ENCODE assay signal across 17 cellular contexts in the genomic region with DNA sequence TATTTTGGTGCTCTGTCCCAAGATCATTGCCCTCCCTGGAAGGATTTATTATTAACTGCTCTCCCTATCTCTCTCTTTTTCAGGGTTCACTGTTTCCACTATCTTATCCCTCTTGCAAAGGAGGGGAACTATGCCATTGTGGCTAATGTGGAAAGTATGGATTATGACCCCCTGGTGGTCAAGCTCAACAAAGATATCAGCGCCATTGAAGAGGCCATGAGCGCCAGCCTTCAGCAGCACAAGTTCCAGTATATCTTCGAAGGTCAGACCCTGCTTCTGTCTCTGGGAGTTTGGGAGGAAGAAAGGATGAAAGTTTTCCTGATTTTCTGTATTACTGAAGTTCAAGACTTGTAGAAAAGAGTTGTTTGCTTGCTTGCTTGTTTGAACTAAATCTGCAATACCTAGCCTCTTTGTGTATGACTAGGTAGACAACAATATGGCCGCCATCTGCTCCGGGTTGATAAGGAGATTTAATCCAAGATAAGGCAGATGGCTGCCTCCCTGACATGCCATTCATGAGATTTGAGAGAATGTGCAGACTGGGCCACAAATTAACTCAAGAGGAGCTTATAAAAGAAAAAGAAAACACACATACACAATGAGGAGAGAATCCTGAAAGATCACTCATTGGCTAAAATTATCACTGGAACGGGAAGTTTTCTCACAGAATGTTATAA.
"Had no signal": no experiment of that assay in that cellular context is flagged by ENCODE, and none has a peak within 500 bp of the region (broad histone marks: within the 10 kb centered on the region; RNA-seq: fewer than 3 reads in every experiment).

No MANE protein-coding gene starts in this region.

- H3K27ac Mint-ChIP-seq: activated CD4-positive, alpha-beta T cell treated with anti-CD3 and anti-CD28 coated beads, Interleukin-2, amount 10 ng/mL, durations not matched to agents 7 days and 5 days; activated CD8-positive, alpha-beta T cell treated with anti-CD3 and anti-CD28 coated beads, Interleukin-2, amount 10 ng/mL, durations not matched to agents 7 days and 5 days; activated naive CD4-positive, alpha-beta T cell treated with anti-CD3 and anti-CD28 coated beads for 36 hours; activated T-cell treated with anti-CD3 and anti-CD28 coated beads, Interleukin-2, amount 50 U/mL, for 24 hours; stimulated activated naive CD8-positive, alpha-beta T cell treated with anti-CD3 and anti-CD28 coated beads, Interleukin-15, Interleukin-2, amounts not matched to agents 100 ng/mL and 50 ng/mL, for 24 hours; T-helper 1 cell treated with Interleukin-12 subunit alpha and Interleukin-12 subunit beta and Interleukin-4 antibody, amounts not matched to agents 30 μg/mL and 1 μg/mL, for 36 hours had no signal

- H3K36me3 ChIP-seq: transverse colon had no signal

- H3K9me3 ChIP-seq: esophagus squamous epithelium, mucosa of descending colon, suprapubic skin, transverse colon had no signal

- H3K4me3 Mint-ChIP-seq: activated CD4-positive, alpha-beta T cell treated with anti-CD3 and anti-CD28 coated beads, Interleukin-2, amount 10 ng/mL, durations not matched to agents 7 days and 5 days; activated CD8-positive, alpha-beta T cell treated with anti-CD3 and anti-CD28 coated beads, Interleukin-2, amount 10 ng/mL, durations not matched to agents 7 days and 5 days; activated naive CD4-positive, alpha-beta T cell treated with anti-CD3 and anti-CD28 coated beads for 36 hours; activated T-cell treated with anti-CD3 and anti-CD28 coated beads, Interleukin-2, amount 50 U/mL, for 24 hours; naive B cell; neural crest cell; stimulated activated naive CD8-positive, alpha-beta T cell treated with anti-CD3 and anti-CD28 coated beads, Interleukin-15, Interleukin-2, amounts not matched to agents 100 ng/mL and 50 ng/mL, for 24 hours; T-helper 1 cell treated with Interleukin-12 subunit alpha and Interleukin-12 subunit beta and Interleukin-4 antibody, amounts not matched to agents 30 μg/mL and 1 μg/mL, for 36 hours had no signal

- H3K9me3 Mint-ChIP-seq: activated CD4-positive, alpha-beta T cell treated with anti-CD3 and anti-CD28 coated beads, Interleukin-2, amount 10 ng/mL, durations not matched to agents 7 days and 5 days; activated naive CD4-positive, alpha-beta T cell treated with anti-CD3 and anti-CD28 coated beads for 36 hours; activated T-cell treated with anti-CD3 and anti-CD28 coated beads, Interleukin-2, amount 50 U/mL, for 24 hours; naive B cell; neural crest cell; stimulated activated naive CD8-positive, alpha-beta T cell treated with anti-CD3 and anti-CD28 coated beads, Interleukin-15, Interleukin-2, amounts not matched to agents 100 ng/mL and 50 ng/mL, for 24 hours; T-helper 1 cell treated with Interleukin-12 subunit alpha and Interleukin-12 subunit beta and Interleukin-4 antibody, amounts not matched to agents 30 μg/mL and 1 μg/mL, for 36 hours had no signal

- ATAC-seq: activated CD4-positive, CD25-positive, alpha-beta regulatory T cell treated with anti-CD3 and anti-CD28 coated beads, Interleukin-2, amount 50 U/mL, for 24 hours; activated CD8-positive, alpha-beta T cell treated with anti-CD3 and anti-CD28 coated beads, Interleukin-2, amount 10 ng/mL, durations not matched to agents 7 days and 5 days; mucosa of descending colon had no signal

- H3K27me3 ChIP-seq: esophagus squamous epithelium, suprapubic skin, transverse colon had no signal

- H3K27me3 Mint-ChIP-seq: activated CD4-positive, alpha-beta T cell treated with anti-CD3 and anti-CD28 coated beads, Interleukin-2, amount 10 ng/mL, durations not matched to agents 7 days and 5 days; activated T-cell treated with anti-CD3 and anti-CD28 coated beads, Interleukin-2, amount 50 U/mL, for 24 hours; naive B cell; stimulated activated naive CD8-positive, alpha-beta T cell treated with anti-CD3 and anti-CD28 coated beads, Interleukin-15, Interleukin-2, amounts not matched to agents 100 ng/mL and 50 ng/mL, for 24 hours had no signal

- H3K4me1 Mint-ChIP-seq: activated CD4-positive, alpha-beta T cell treated with anti-CD3 and anti-CD28 coated beads, Interleukin-2, amount 10 ng/mL, durations not matched to agents 7 days and 5 days; naive B cell; neural crest cell had no signal

- H3K27ac ChIP-seq: esophagus squamous epithelium, suprapubic skin, transverse colon had no signal

- DNase-seq: activated CD4-positive, alpha-beta T cell treated with anti-CD3 and anti-CD28 coated beads, Interleukin-2, amount 10 ng/mL, durations not matched to agents 7 days and 5 days; activated CD8-positive, alpha-beta T cell treated with anti-CD3 and anti-CD28 coated beads, Interleukin-2, amount 10 ng/mL, durations not matched to agents 7 days and 5 days; activated naive CD4-positive, alpha-beta T cell treated with anti-CD3 and anti-CD28 coated beads for 36 hours; activated T-cell treated with anti-CD3 and anti-CD28 coated beads, Interleukin-2, amount 50 U/mL, for 24 hours; cerebellar nuclear complex; cortex of kidney; esophagus squamous epithelium; mesenchymal stem cell; mucosa of descending colon; naive B cell; stimulated activated CD4-positive, alpha-beta T cell treated with anti-CD3 and anti-CD28 coated beads, Interleukin-2, amount 100 ng/mL, for 24 hours; transverse colon had no signal

- H3K4me3 ChIP-seq: esophagus squamous epithelium, mucosa of descending colon, suprapubic skin, transverse colon had no signal

- H3K4me1 ChIP-seq: esophagus squamous epithelium, suprapubic skin, transverse colon had no signal
